In the genomic region with DNA sequence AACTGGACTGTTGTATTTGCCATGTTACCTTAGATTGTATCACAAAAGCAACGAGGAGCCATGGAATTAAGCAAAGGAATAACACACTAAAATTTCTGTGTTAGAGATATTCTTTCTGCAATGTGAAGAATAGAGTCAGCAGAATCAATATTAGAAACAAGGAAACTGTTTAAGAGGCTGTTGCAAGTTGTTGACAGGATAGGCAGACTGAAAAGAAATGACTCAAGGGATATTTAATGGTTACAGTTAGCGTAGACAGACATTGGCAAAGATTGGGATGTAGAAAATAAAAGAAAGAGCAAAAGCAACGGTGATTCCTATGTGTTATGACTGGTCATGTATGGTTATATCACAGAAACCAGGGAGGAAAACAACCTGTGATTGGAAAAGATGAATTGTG, we compare ENCODE assay signal across 16 cellular contexts.
DNase-seq lines count a peak whose midpoint lies in the region; ATAC-seq, FAIRE-seq and TF ChIP-seq lines count a peak whose summit lies in the region.
"Had no signal": no experiment of that assay in that cellular context is flagged by ENCODE, and none has a peak within 500 bp of the region (broad histone marks: within the 10 kb centered on the region; RNA-seq: fewer than 3 reads in every experiment).

No MANE protein-coding gene starts in this region.

- H3K9me3 ChIP-seq in breast epithelium (no peaks in the 10 kb centered on the region), hepatocyte (ENCODE audit: low read depth) (no peaks in the 10 kb centered on the region)

- CTCF ChIA-PET in MCF 10A (lab: Yijun Ruan, JAX): interaction anchor here (0.7 kb wide), 1 partner anchor 481 kb away, joined by 3 read pairs; no protein-coding TSS in a partner anchor

- no peak for ATAC-seq in GM21515 (IDR thresholded peaks at IDR 0.05; ENCODE audit: unreplicated experiment)
- ATAC-seq in GM18867 (IDR thresholded peaks at IDR 0.05; ENCODE audit: unreplicated experiment): no peak
- no peak for ATAC-seq in GM19023 (IDR thresholded peaks at IDR 0.05; ENCODE audit: unreplicated experiment)
- ATAC-seq: CD8-positive, alpha-beta T cell; HepG2 had no signal

- peaks cover 15% of the 10 kb centered on the region for H3K4me1 Mint-ChIP-seq in MCF 10A (ENCODE audit: insufficient read depth, unreplicated experiment)
- H3K4me1 Mint-ChIP-seq: CD14-positive monocyte, H9 had no signal

- POLR2A ChIA-PET in MCF 10A (lab: Yijun Ruan, JAX): no interaction called here

- no TSS peak for BruUV-seq in MCF 10A (replicated peaks; lab: Mats Ljungman, UMichigan)

- H4K20me1 ChIP-seq in hepatocyte (ENCODE audit: insufficient read depth, poor library complexity, severe bottlenecking): no peaks in the 10 kb centered on the region

- no peaks in the 10 kb centered on the region for H3K27me3 ChIP-seq in breast epithelium
- no peaks in the 10 kb centered on the region for H3K27me3 ChIP-seq in bronchial epithelial cell (ENCODE audit: control insufficient read depth, insufficient read depth, low read length)
- no peaks in the 10 kb centered on the region for H3K27me3 ChIP-seq in hepatocyte

- H3K9me3 Mint-ChIP-seq in MCF 10A (ENCODE audit: unreplicated experiment): peaks cover 7% of the 10 kb centered on the region
- H3K9me3 Mint-ChIP-seq: CD8-positive, alpha-beta T cell; H9 had no signal

- TF ChIP-seq CTCF in MCF 10A (IDR thresholded peaks at IDR 0.05; ENCODE audit: unreplicated experiment) (no peak), breast epithelium (IDR thresholded peaks at IDR 0.05) (no peak), bronchial epithelial cell (IDR thresholded peaks at IDR 0.05; ENCODE audit: insufficient read depth, low read length, severe bottlenecking) (no peak), hepatocyte (IDR thresholded peaks at IDR 0.05; ENCODE audit: poor library complexity) (no peak)

- H3K79me2 ChIP-seq in hepatocyte: no peaks in the 10 kb centered on the region

- no peaks in the 10 kb centered on the region for H3K4me1 ChIP-seq in breast epithelium
- H3K4me1 ChIP-seq in hepatocyte (ENCODE audit: insufficient read depth): no peaks in the 10 kb centered on the region

- H3K4me3 Mint-ChIP-seq in MCF 10A (ENCODE audit: unreplicated experiment): no peak overlapping the region
- H3K4me3 Mint-ChIP-seq: CD14-positive monocyte; CD8-positive, alpha-beta T cell; H9 had no signal

- H3K36me3 Mint-ChIP-seq in MCF 10A (ENCODE audit: insufficient read depth, unreplicated experiment): no peaks in the 10 kb centered on the region
- H3K36me3 Mint-ChIP-seq: CD14-positive monocyte; CD8-positive, alpha-beta T cell had no signal

- H3K27ac Mint-ChIP-seq in MCF 10A (ENCODE audit: low read depth, unreplicated experiment): peak overlapping the region; percentile 60
- H3K27ac Mint-ChIP-seq: CD14-positive monocyte; CD8-positive, alpha-beta T cell had no signal

- 74% methylated on average over 3 of the region's 3 CpGs for WGBS in hepatocyte (ENCODE audit: low lambda C conversion rate, missing lambda C conversion rate)

- H2AFZ ChIP-seq in hepatocyte: peak overlapping the region; percentile 15

- H3K27ac ChIP-seq in breast epithelium (no peak overlapping the region), hepatocyte (no peak overlapping the region)
- H3K27ac ChIP-seq: 22Rv1 had no signal

- DNase-seq in MCF 10A (ENCODE audit: unreplicated experiment) (no peak), breast epithelium (ENCODE audit: low spot score in 2 of 2) (no peak), bronchial epithelial cell (ENCODE audit: low read depth) (peak; percentile 60), hepatocyte (ENCODE audit: low spot score) (no peak), NCI-H748 treated with DMSO at 0.1 percent for 48 hours (lab: John Stamatoyannopoulos, UW) (no peak)
- DNase-seq: CD8-positive, alpha-beta T cell; COR-L47; GOT3; H9 had no signal

- no peaks in the 10 kb centered on the region for H3K36me3 ChIP-seq in breast epithelium
- H3K36me3 ChIP-seq in bronchial epithelial cell (ENCODE audit: control insufficient read depth, insufficient read depth, low read length): no peaks in the 10 kb centered on the region
- H3K36me3 ChIP-seq in hepatocyte (replicated peaks; ENCODE audit: insufficient read depth, low read depth): no peaks in the 10 kb centered on the region

- H3K4me3 ChIP-seq in breast epithelium (no peak overlapping the region), bronchial epithelial cell (ENCODE audit: low read depth, low read length) (no peak overlapping the region), hepatocyte (no peak overlapping the region)

- H3K27me3 Mint-ChIP-seq in MCF 10A (ENCODE audit: insufficient read depth, unreplicated experiment): no peaks in the 10 kb centered on the region

- no peak for TF ChIP-seq POLR2A in breast epithelium (IDR thresholded peaks at IDR 0.05)

- H3K4me2 ChIP-seq in hepatocyte: no peak overlapping the region

- intact Hi-C loops in MCF 10A (cut with micrococcal nuclease) (no loop called here), breast epithelium (cut with DNase I; ENCODE audit: low total_unique reads) (no loop called here)

- no peak for FAIRE-seq in bronchial epithelial cell (lab: Jason Lieb, UNC)
- FAIRE-seq: GM18507, HepG2 had no signal

- H3K9me2 ChIP-seq in hepatocyte (replicated peaks; ENCODE audit: insufficient read depth): no peaks in the 10 kb centered on the region
